Comparison of ENCODE assay signal across 8 cellular contexts in the genomic region with DNA sequence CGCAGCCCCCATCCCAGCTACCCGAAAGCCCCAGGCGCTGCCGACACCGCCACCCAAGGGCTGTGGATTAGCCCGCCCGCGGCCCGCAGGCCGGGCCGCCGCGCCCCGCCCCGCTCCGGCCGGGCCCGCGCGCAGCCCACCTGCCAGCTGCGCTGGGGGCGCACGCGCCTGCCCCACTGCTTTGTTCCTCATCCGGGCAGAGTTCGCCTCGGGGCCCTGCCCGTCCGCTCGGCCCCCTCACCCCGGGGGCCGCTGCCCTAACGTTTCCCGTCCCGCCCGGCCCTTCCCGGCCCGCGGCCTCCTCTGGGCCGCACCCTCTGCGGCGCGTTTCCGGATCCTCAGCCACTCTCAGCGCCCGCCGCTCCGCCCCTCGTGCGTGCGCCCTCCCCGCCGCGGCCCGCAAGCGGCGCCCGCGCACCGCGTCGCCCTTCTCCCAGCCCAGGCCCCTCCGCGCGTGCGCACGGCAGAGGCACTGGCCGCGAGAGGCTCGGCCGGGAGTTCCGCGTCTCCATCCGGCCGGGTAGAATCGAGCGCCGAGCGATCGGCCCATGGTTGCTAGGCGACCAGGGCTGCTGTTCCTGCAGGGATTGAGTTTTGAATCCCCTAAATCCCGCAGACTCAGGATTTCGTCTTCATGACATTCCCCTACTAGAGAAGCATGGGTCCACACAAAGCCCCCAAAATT. TPM values are rescaled to one million over a fixed set of nuclear protein-coding genes. Genes with fewer than 3 reads are reported as not detected.
DNase-seq lines count a peak whose midpoint lies in the region; ATAC-seq and TF ChIP-seq lines count a peak whose summit lies in the region.

A gene with protein sequence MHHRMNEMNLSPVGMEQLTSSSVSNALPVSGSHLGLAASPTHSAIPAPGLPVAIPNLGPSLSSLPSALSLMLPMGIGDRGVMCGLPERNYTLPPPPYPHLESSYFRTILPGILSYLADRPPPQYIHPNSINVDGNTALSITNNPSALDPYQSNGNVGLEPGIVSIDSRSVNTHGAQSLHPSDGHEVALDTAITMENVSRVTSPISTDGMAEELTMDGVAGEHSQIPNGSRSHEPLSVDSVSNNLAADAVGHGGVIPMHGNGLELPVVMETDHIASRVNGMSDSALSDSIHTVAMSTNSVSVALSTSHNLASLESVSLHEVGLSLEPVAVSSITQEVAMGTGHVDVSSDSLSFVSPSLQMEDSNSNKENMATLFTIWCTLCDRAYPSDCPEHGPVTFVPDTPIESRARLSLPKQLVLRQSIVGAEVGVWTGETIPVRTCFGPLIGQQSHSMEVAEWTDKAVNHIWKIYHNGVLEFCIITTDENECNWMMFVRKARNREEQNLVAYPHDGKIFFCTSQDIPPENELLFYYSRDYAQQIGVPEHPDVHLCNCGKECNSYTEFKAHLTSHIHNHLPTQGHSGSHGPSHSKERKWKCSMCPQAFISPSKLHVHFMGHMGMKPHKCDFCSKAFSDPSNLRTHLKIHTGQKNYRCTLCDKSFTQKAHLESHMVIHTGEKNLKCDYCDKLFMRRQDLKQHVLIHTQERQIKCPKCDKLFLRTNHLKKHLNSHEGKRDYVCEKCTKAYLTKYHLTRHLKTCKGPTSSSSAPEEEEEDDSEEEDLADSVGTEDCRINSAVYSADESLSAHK (minus strand): TSS at position 321 of the 685 bp plus-strand sequence. CDS start 622 bp downstream, outside the sequence.

- peak within 1 kb of the TSS; percentile 92 for H3K4me3 Mint-ChIP-seq in activated T-cell treated with anti-CD3 and anti-CD28 coated beads, Interleukin-2, amount 50 U/mL, for 4 hours

- no peaks in the 10 kb centered on the region for H3K9me3 ChIP-seq in muscle layer of duodenum (ENCODE audit: control insufficient read depth in 1 of 2, low read length in 2 of 2)

- H3K36me3 Mint-ChIP-seq in activated T-cell treated with anti-CD3 and anti-CD28 coated beads, Interleukin-2, amount 50 U/mL, for 4 hours (ENCODE audit: insufficient read depth): peaks cover 11% of the 10 kb centered on the region

- H3K36me3 ChIP-seq in muscle layer of duodenum (ENCODE audit: control insufficient read depth in 1 of 2, insufficient read depth in 2 of 2, low read length in 2 of 2): peaks cover 15% of the 10 kb centered on the region in 2 donors

- DNase-seq in DMS79 (lab: John Stamatoyannopoulos, UW) (peak; percentile 87), KG1 (lab: John Stamatoyannopoulos, UW) (peak; percentile 95)
- peak; percentile 81 for DNase-seq in activated T-cell treated with anti-CD3 and anti-CD28 coated beads, Interleukin-2, amount 50 U/mL, for 4 hours
- DNase-seq in stimulated activated CD8-positive, alpha-beta memory T cell treated with anti-CD3 and anti-CD28 coated beads, Interleukin-7, amount 100 ng/mL, for 4 hours (ENCODE audit: low read depth in 2 of 2): peak; percentile 68 to 88

- peak within 1 kb of the TSS; percentile 77 to 94 for H3K4me3 ChIP-seq in muscle layer of duodenum (ENCODE audit: low read depth in 1 of 2, low read length in 2 of 2)

- H3K9me3 Mint-ChIP-seq in activated T-cell treated with anti-CD3 and anti-CD28 coated beads, Interleukin-2, amount 50 U/mL, for 4 hours: no peaks in the 10 kb centered on the region

- peaks cover 25% of the 10 kb centered on the region for H3K4me1 Mint-ChIP-seq in activated T-cell treated with anti-CD3 and anti-CD28 coated beads, Interleukin-2, amount 50 U/mL, for 4 hours (ENCODE audit: low read depth)

- no peaks in the 10 kb centered on the region for H3K27me3 Mint-ChIP-seq in activated T-cell treated with anti-CD3 and anti-CD28 coated beads, Interleukin-2, amount 50 U/mL, for 4 hours (ENCODE audit: low read depth)

- peak; percentile 96 for ATAC-seq in GM21723 (IDR thresholded peaks at IDR 0.05; ENCODE audit: unreplicated experiment)
- ATAC-seq in activated T-cell treated with anti-CD3 and anti-CD28 coated beads, Interleukin-2, amount 50 U/mL, for 4 hours: peak; percentile 97 to 98
- ATAC-seq in esophagus mucosa: peak; percentile 98

- H3K27ac ChIP-seq in muscle layer of duodenum (ENCODE audit: low read length): peak within 1 kb of the TSS; percentile 56

- H3K4me1 ChIP-seq in muscle layer of duodenum (ENCODE audit: control insufficient read depth in 1 of 2, insufficient read depth in 2 of 2, low read length in 2 of 2): peaks cover 6 to 26% of the 10 kb centered on the region in 2 donors

- H3K27me3 ChIP-seq in muscle layer of duodenum (ENCODE audit: low read depth, low read length): no peaks in the 10 kb centered on the region

TF ChIP-seq in PFSK-1, 5 proteins besides CTCF, POLR2A, EP300 and RAD21:
- TF ChIP-seq TAF1 (IDR thresholded peaks at IDR 0.05; ENCODE audit: borderline replicate concordance, insufficient read depth, low read length): no peak
- peak; percentile 29; the same call in 1 of the 2 replicates for TF ChIP-seq SIN3A (IDR thresholded peaks at IDR 0.05; ENCODE audit: borderline replicate concordance, insufficient read depth, low read length)
- peak; percentile 71; the same call in 1 of the 2 replicates for TF ChIP-seq POLR2AphosphoS5 (IDR thresholded peaks at IDR 0.05; ENCODE audit: low read depth, low read length)
- TF ChIP-seq FOXP2 (optimal IDR thresholded peaks at IDR 0.05; ENCODE audit: borderline replicate concordance, extremely low read depth, extremely low read length, insufficient read depth): peak; percentile 23

RNA-seq across cellular contexts. Expression of the gene that starts here (rescaled TPM):
- 29.1 TPM for polyA plus RNA-seq in PFSK-1 (2012; ENCODE audit: insufficient read length, low read depth)
- 10 to 100 TPM; 42.9 to 46.3 (median 44.6) TPM for total RNA-seq in activated T-cell treated with anti-CD3 and anti-CD28 coated beads, Interleukin-2, amount 50 U/mL, for 4 hours
- 23.2 TPM for total RNA-seq in esophagus mucosa

Comparison
In these comparisons a context has a peak if more than half of its experiments do, and no peak if none do; other contexts are left out.
1. Peak in every context shown above with its lines: DNase-seq, ATAC-seq, H3K4me3 ChIP-seq and H3K27ac ChIP-seq.